8 cellular contexts compared by ENCODE assay signal in genomic region chr2:12303181-12304030, GRCh38.
DNase-seq lines count a peak whose midpoint lies in the region; ATAC-seq and TF ChIP-seq lines count a peak whose summit lies in the region.

No MANE protein-coding gene starts in this region.

- no peak overlapping the region for H3K27ac Mint-ChIP-seq in activated naive CD8-positive, alpha-beta T cell
- H3K27ac Mint-ChIP-seq in naive thymus-derived CD4-positive, alpha-beta T cell, result peak overlapping the region in 7 of 9 donors; percentile 2 to 87 (median 73)
- no peak overlapping the region for H3K27ac Mint-ChIP-seq in endothelial cell (ENCODE audit: unreplicated experiment)

- H3K4me1 Mint-ChIP-seq in activated naive CD8-positive, alpha-beta T cell (ENCODE audit: low read depth), result peaks cover 35% of the 10 kb centered on the region
- H3K4me1 Mint-ChIP-seq in naive thymus-derived CD4-positive, alpha-beta T cell, result peaks cover 5 to 51% (median 38%) of the 10 kb centered on the region in 7 donors
- no peaks in the 10 kb centered on the region for H3K4me1 Mint-ChIP-seq in endothelial cell (ENCODE audit: unreplicated experiment)

- peak; percentile 96 for DNase-seq in Daoy (ENCODE audit: low read depth)
- peak; percentile 97 for DNase-seq in M059J (ENCODE audit: low read depth)
- DNase-seq in naive thymus-derived CD4-positive, alpha-beta T cell, result peak in 1 of 9 donors; percentile 19
- DNase-seq in dorsolateral prefrontal cortex, result no peak
- DNase-seq in KBM-7, result no peak
- DNase-seq in stimulated activated naive CD4-positive, alpha-beta T cell treated with Interleukin-2 at 50 U/mL for 16 hours (lab: John Stamatoyannopoulos, UW), result no peak
- DNase-seq in endothelial cell (ENCODE audit: low spot score), result no peak

- no peaks in the 10 kb centered on the region for H3K27me3 ChIP-seq in naive thymus-derived CD4-positive, alpha-beta T cell (ENCODE audit: control insufficient read depth in 2 of 2, insufficient read depth in 2 of 2, low read length in 2 of 2)
- H3K27me3 ChIP-seq in dorsolateral prefrontal cortex, result no peaks in the 10 kb centered on the region

- in situ Hi-C loops in KBM-7 (cut with MboI; ENCODE audit: low pct_unique_long_range_greater_than_20kb, low sequenced_read_pairs), result no loop called here

- H3K36me3 Mint-ChIP-seq in activated naive CD8-positive, alpha-beta T cell, result no peaks in the 10 kb centered on the region
- peaks cover 0 to 8% (median 0%) of the 10 kb centered on the region in 5 donors for H3K36me3 Mint-ChIP-seq in naive thymus-derived CD4-positive, alpha-beta T cell
- H3K36me3 Mint-ChIP-seq in endothelial cell (ENCODE audit: low read depth, unreplicated experiment), result no peaks in the 10 kb centered on the region

- H3K27me3 Mint-ChIP-seq in activated naive CD8-positive, alpha-beta T cell, result no peaks in the 10 kb centered on the region
- H3K27me3 Mint-ChIP-seq in naive thymus-derived CD4-positive, alpha-beta T cell, result no peaks in the 10 kb centered on the region
- H3K27me3 Mint-ChIP-seq in endothelial cell (ENCODE audit: unreplicated experiment), result peaks cover 2% of the 10 kb centered on the region

- peak; percentile 57 for ATAC-seq in naive thymus-derived CD4-positive, alpha-beta T cell

- CTCF ChIA-PET in naive thymus-derived CD4-positive, alpha-beta T cell (lab: Charles Lee), result interaction anchor here (1.3 kb wide), 1 partner anchor 134 kb away, joined by 4 read pairs; no protein-coding TSS in a partner anchor

- H3K36me3 ChIP-seq in naive thymus-derived CD4-positive, alpha-beta T cell (ENCODE audit: control insufficient read depth in 2 of 3, insufficient read depth in 3 of 3, low read length in 3 of 3), result no peaks in the 10 kb centered on the region

- no peaks in the 10 kb centered on the region for H3K9me3 ChIP-seq in naive thymus-derived CD4-positive, alpha-beta T cell (ENCODE audit: control insufficient read depth in 2 of 3, low read length in 3 of 3)

- H3K4me1 ChIP-seq in naive thymus-derived CD4-positive, alpha-beta T cell (ENCODE audit: control insufficient read depth in 2 of 2, insufficient read depth in 2 of 2, low read length in 2 of 2), result peaks cover 7 to 34% of the 10 kb centered on the region in 2 donors

- H3K4me3 ChIP-seq in naive thymus-derived CD4-positive, alpha-beta T cell (ENCODE audit: low read length), result no peak overlapping the region
- H3K4me3 ChIP-seq in dorsolateral prefrontal cortex, result no peak overlapping the region

- no peaks in the 10 kb centered on the region for H3K9me3 Mint-ChIP-seq in activated naive CD8-positive, alpha-beta T cell (ENCODE audit: low read depth)
- H3K9me3 Mint-ChIP-seq in naive thymus-derived CD4-positive, alpha-beta T cell, result peaks cover 0 to 8% (median 0%) of the 10 kb centered on the region in 11 donors
- H3K9me3 Mint-ChIP-seq in endothelial cell (ENCODE audit: unreplicated experiment), result no peaks in the 10 kb centered on the region

- H3K4me3 Mint-ChIP-seq in activated naive CD8-positive, alpha-beta T cell, result peak overlapping the region; percentile 9
- H3K4me3 Mint-ChIP-seq in naive thymus-derived CD4-positive, alpha-beta T cell, result peak overlapping the region; percentile 20 to 65 (median 44)
- H3K4me3 Mint-ChIP-seq in endothelial cell (ENCODE audit: unreplicated experiment), result no peak overlapping the region

- no peak overlapping the region for H3K27ac ChIP-seq in naive thymus-derived CD4-positive, alpha-beta T cell (ENCODE audit: low read depth, low read length)
- H3K27ac ChIP-seq in dorsolateral prefrontal cortex, result peak overlapping the region in 1 of 59 donors; percentile 69

- intact Hi-C loops in naive thymus-derived CD4-positive, alpha-beta T cell (cut with micrococcal nuclease), result loop anchor here in 1 of 2 donors (10.0 kb wide), 1 partner anchor 179 kb away; no protein-coding TSS in a partner anchor
- intact Hi-C loops in dorsolateral prefrontal cortex (cut with DNase I), result no loop called here

- TF ChIP-seq CTCF in dorsolateral prefrontal cortex (IDR thresholded peaks at IDR 0.05 in 54 of 56, conservative IDR thresholded peaks at IDR 0.05 in 2 of 56; ENCODE audit: low read depth in 1 of 56, partially characterized antibody in 56 of 56) (no peak), endothelial cell (IDR thresholded peaks at IDR 0.05; ENCODE audit: unreplicated experiment) (no peak)

- POLR2A ChIA-PET in naive thymus-derived CD4-positive, alpha-beta T cell (lab: Charles Lee), result interaction anchor here (0.8 to 1.8 kb wide), 5 partner anchors 10 to 417 kb away, joined by 3 to 7 read pairs (median 5); partner anchors contain the start of gene TRIB2

Comparison
In these comparisons a context has a peak if more than half of its experiments do, and no peak if none do; other contexts are left out.
1. DNase-seq: peak in Daoy (single experiment) and M059J (single experiment); none in dorsolateral prefrontal cortex (0 of 10), KBM-7 (single experiment), stimulated activated naive CD4-positive, alpha-beta T cell treated with Interleukin-2 at 50 U/mL for 16 hours (single experiment) and endothelial cell (single experiment).
2. H3K27ac Mint-ChIP-seq: peak in naive thymus-derived CD4-positive, alpha-beta T cell (7 of 9); none in activated naive CD8-positive, alpha-beta T cell (single experiment) and endothelial cell (single experiment).